In the genomic region with DNA sequence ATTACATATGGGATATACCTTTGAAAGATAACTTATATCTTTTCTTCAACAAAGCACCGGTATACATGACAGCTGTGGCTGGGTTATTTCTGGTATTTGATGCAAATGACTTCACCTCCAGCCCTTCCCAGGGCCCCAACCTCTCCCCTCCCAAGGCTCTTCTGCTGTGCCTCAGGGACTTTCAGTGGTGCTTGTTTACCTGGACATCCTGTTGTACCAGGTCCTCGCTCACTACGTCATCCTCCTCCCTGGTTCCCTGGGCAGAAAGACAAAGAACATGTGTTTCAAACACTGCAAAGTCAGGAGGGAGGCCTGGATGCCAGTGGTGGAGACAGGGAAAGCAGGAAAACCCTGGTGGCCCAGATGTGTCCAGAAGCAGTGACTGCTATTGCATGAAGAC, we compare ENCODE assay signal across 9 cellular contexts. TPM values are rescaled to one million over a fixed set of nuclear protein-coding genes. Genes with fewer than 3 reads are reported as not detected.
DNase-seq lines count a peak whose midpoint lies in the region; ATAC-seq, FAIRE-seq and TF ChIP-seq lines count a peak whose summit lies in the region.
"Had no signal": no experiment of that assay in that cellular context is flagged by ENCODE, and none has a peak within 500 bp of the region (broad histone marks: within the 10 kb centered on the region; RNA-seq: fewer than 3 reads in every experiment).

No MANE protein-coding gene starts in this region.

- peak overlapping the region; percentile 61 to 86 for H3K27ac Mint-ChIP-seq in effector memory CD8-positive, alpha-beta T cell
- H3K27ac Mint-ChIP-seq in osteocyte (ENCODE audit: unreplicated experiment), result no peak overlapping the region

- ATAC-seq in GM19438 (IDR thresholded peaks at IDR 0.05; ENCODE audit: low read depth, unreplicated experiment) (peak; percentile 77), HG03280 (IDR thresholded peaks at IDR 0.05; ENCODE audit: unreplicated experiment) (peak; percentile 47)
- no peak for ATAC-seq in effector memory CD8-positive, alpha-beta T cell (replicated peaks)

- TF ChIP-seq POLR2A in GM12892 (IDR thresholded peaks at IDR 0.05; ENCODE audit: low read depth, low read length) (no peak), esophagus squamous epithelium (IDR thresholded peaks at IDR 0.05) (no peak)

- WGBS in esophagus squamous epithelium, 2 donors, result 60 to 70% methylated on average over 1 to 3 of the region's 3 CpGs

- no peaks in the 10 kb centered on the region for H3K9me3 ChIP-seq in esophagus squamous epithelium

- intact Hi-C loops in esophagus squamous epithelium (cut with DNase I), result no loop called here

- H3K36me3 ChIP-seq in esophagus squamous epithelium, result peaks cover 13 to 100% (median 21%) of the 10 kb centered on the region in 3 donors

- H3K27me3 ChIP-seq in esophagus squamous epithelium, result no peaks in the 10 kb centered on the region

- H3K27me3 Mint-ChIP-seq in effector memory CD8-positive, alpha-beta T cell, result no peaks in the 10 kb centered on the region
- no peaks in the 10 kb centered on the region for H3K27me3 Mint-ChIP-seq in osteocyte (ENCODE audit: unreplicated experiment)

- H3K27ac ChIP-seq in esophagus squamous epithelium, result peak overlapping the region in 1 of 4 donors; percentile 40

- H3K4me1 Mint-ChIP-seq in effector memory CD8-positive, alpha-beta T cell (ENCODE audit: low read depth in 2 of 2), result peaks cover 28 to 36% of the 10 kb centered on the region in 2 donors
- no peaks in the 10 kb centered on the region for H3K4me1 Mint-ChIP-seq in osteocyte (ENCODE audit: unreplicated experiment)

- TF ChIP-seq CTCF in osteocyte (IDR thresholded peaks at IDR 0.05) (no peak), esophagus squamous epithelium (IDR thresholded peaks at IDR 0.05) (no peak)

- no peak overlapping the region for H3K4me3 ChIP-seq in esophagus squamous epithelium

- no peaks in the 10 kb centered on the region for H3K4me1 ChIP-seq in esophagus squamous epithelium

- FAIRE-seq in GM12892 (lab: Jason Lieb, UNC), result peak; percentile 93
- FAIRE-seq: HTR-8/SVneo had no signal

- no peak for DNase-seq in GM12892 (ENCODE audit: insufficient read length)
- no peak for DNase-seq in effector memory CD8-positive, alpha-beta T cell
- DNase-seq in A172 (ENCODE audit: low spot score), result no peak
- no peak for DNase-seq in osteocyte (ENCODE audit: extremely low spot score, unreplicated experiment)
- no peak for DNase-seq in esophagus squamous epithelium (lab: John Stamatoyannopoulos, UW)
- no peak for DNase-seq in midbrain (lab: John Stamatoyannopoulos, UW)

- H3K4me3 Mint-ChIP-seq in effector memory CD8-positive, alpha-beta T cell, result no peak overlapping the region
- H3K4me3 Mint-ChIP-seq in osteocyte (ENCODE audit: unreplicated experiment), result no peak overlapping the region

- H3K36me3 Mint-ChIP-seq in effector memory CD8-positive, alpha-beta T cell (ENCODE audit: insufficient read depth), result peaks cover 94% of the 10 kb centered on the region
- peaks cover 71% of the 10 kb centered on the region for H3K36me3 Mint-ChIP-seq in osteocyte (ENCODE audit: unreplicated experiment)

- no peaks in the 10 kb centered on the region for H3K9me3 Mint-ChIP-seq in effector memory CD8-positive, alpha-beta T cell
- H3K9me3 Mint-ChIP-seq in osteocyte (ENCODE audit: unreplicated experiment), result no peaks in the 10 kb centered on the region

RNA-seq across cellular contexts. Expression of a gene that starts 23.4 kb away (rescaled TPM):
- polyA plus RNA-seq in GM12892 (2012; ENCODE audit: missing spikeins), result 349 TPM
- total RNA-seq in A172 (2014; rRNA removed; shearing (Covaris generic)), result 424 and 507 TPM in 2 replicates
- 245 and 254 TPM in 2 replicates for total RNA-seq in osteocyte
- 10 to 100 TPM in 3 of 4 donors, 1 to 10 TPM in 1; 8.6 to 80.3 (median 24.9) TPM for total RNA-seq in esophagus squamous epithelium

RNA-seq across cellular contexts. Expression of a gene that starts 53.4 kb away (rescaled TPM):
- polyA plus RNA-seq in GM12892 (2012; ENCODE audit: missing spikeins), result 187 TPM
- 125 and 132 TPM in 2 replicates for total RNA-seq in A172 (2014; rRNA removed; shearing (Covaris generic))
- total RNA-seq in osteocyte, result 73.5 and 85.5 TPM in 2 replicates
- 100 to 1,000 TPM in 1 of 4 donors, 10 to 100 TPM in 3; 55.5 to 109 (median 95.4) TPM for total RNA-seq in esophagus squamous epithelium
